Comparison of ENCODE assay signal across 1 cellular context in the genomic region with DNA sequence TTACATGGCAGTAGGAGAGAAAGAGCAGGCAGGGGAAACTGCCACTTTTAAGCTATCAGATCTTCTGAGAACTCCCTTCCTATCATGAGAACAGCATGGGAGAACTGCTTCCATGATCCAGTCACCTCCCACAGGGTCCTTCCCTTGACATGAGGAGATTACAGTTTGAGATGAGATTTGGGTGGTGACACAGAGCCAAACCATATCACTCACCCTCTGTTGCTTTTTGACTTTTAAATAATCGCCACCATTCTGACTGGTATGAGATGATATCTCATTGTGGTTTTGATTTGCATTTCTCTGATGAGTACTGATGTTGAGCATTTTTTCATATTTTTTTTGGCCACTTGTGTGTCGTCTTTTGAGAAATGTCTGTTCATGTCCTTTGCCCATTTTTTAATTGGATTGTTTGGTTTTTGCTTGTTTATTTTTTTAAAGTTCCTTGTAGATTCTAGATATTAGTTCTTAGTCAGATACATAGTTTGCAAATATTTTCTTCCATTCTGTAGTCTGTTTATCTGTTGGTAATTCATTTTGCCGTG.
TF ChIP-seq lines count a peak whose summit lies in the region.

No MANE protein-coding gene starts in this region.

TF ChIP-seq in GM12878, 131 proteins besides CTCF, POLR2A, EP300 and RAD21 (continued from another document):
- TF ChIP-seq ATF7 (IDR thresholded peaks at IDR 0.05; ENCODE audit: low read depth) (no peak), RB1 (IDR thresholded peaks at IDR 0.05; ENCODE audit: borderline replicate concordance) (no peak)
- TF ChIP-seq, protein P1, sequence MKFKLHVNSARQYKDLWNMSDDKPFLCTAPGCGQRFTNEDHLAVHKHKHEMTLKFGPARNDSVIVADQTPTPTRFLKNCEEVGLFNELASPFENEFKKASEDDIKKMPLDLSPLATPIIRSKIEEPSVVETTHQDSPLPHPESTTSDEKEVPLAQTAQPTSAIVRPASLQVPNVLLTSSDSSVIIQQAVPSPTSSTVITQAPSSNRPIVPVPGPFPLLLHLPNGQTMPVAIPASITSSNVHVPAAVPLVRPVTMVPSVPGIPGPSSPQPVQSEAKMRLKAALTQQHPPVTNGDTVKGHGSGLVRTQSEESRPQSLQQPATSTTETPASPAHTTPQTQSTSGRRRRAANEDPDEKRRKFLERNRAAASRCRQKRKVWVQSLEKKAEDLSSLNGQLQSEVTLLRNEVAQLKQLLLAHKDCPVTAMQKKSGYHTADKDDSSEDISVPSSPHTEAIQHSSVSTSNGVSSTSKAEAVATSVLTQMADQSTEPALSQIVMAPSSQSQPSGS (IDR thresholded peaks at IDR 0.05; ENCODE audit: low read length), result no peak
